In the genomic region with DNA sequence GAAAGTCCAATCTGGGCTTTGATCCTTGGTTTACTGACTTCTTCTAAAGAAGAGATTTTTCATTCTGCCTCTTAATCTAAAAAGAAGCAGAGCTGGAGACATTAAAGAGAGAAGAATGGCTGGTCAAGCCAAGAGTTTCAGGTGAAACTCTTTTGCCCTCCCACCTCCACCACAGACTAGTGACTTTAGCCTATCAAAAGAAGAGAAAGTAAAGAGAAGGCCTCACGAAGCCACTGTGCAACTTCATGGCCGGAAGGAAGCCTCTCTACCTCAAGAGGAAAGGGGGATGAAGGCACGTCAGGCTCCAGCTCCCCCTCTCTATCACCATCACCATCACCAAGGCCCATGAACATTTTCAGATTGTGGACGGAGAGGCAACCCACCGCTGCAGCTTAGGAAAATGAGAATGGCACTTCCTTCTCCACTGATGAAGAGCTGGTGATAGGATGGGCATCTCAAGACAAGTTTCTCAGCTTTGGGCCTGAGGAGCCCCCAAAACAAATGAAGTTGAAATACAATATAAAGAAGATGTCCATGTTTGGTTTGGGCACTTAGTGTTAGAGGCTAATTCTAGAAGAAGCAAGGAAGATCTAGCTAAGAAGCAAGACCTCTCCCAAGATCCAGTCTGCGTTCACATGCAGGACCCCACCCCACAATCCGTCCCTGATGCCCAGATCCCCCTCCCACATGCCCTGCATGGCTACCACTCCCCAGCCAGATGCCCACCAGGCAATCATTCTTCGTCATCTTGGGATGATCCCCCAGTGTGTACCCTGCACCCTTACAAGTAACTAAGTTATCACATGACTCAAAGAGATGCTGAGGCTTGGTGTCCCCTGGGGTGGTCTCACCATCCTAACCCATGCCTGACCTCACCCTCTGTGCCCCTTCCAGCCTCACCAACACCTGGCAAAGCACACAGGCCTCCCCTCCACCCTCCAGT, we compare ENCODE assay signal across 17 cellular contexts. TPM values are rescaled to one million over a fixed set of nuclear protein-coding genes. Genes with fewer than 3 reads are reported as not detected.
DNase-seq lines count a peak whose midpoint lies in the region; ATAC-seq and TF ChIP-seq lines count a peak whose summit lies in the region.
"Had no signal": no experiment of that assay in that cellular context is flagged by ENCODE, and none has a peak within 500 bp of the region (broad histone marks: within the 10 kb centered on the region; RNA-seq: fewer than 3 reads in every experiment).

No MANE protein-coding gene starts in this region.

- no peaks in the 10 kb centered on the region for H3K36me3 ChIP-seq in Peyer's patch
- H3K36me3 ChIP-seq in naive thymus-derived CD4-positive, alpha-beta T cell (ENCODE audit: control insufficient read depth in 2 of 3, insufficient read depth in 3 of 3, low read length in 3 of 3): peaks cover 0 to 19% (median 0%) of the 10 kb centered on the region in 3 experiments

- DNase-seq in activated naive CD4-positive, alpha-beta T cell treated with anti-CD3 and anti-CD28 coated beads, Interleukin-2, amount 10 ng/mL, durations not matched to agents 7 days and 5 days: peak; percentile 20
- DNase-seq in activated naive CD4-positive, alpha-beta T cell (lab: John Stamatoyannopoulos, UW): no peak
- peak in 2 of 3 donors; percentile 8 to 13 for DNase-seq in Peyer's patch
- DNase-seq in sciatic nerve (ENCODE audit: low spot score): peak; percentile 22
- DNase-seq in naive thymus-derived CD4-positive, alpha-beta T cell: no peak
- no peak for DNase-seq in hypothalamus (lab: John Stamatoyannopoulos, UW)
- no peak for DNase-seq in Kasumi-1 (lab: John Stamatoyannopoulos, UW)
- DNase-seq: DMS 273 treated with DMSO at 0.1 percent for 48 hours, NCI-H1436, NCI-H2029 treated with DMSO at 0.1 percent for 48 hours, NCI-H510A treated with DMSO at 0.1 percent for 48 hours had no signal

- H3K27me3 ChIP-seq in Peyer's patch: no peaks in the 10 kb centered on the region
- H3K27me3 ChIP-seq in naive thymus-derived CD4-positive, alpha-beta T cell (ENCODE audit: control insufficient read depth in 2 of 2, insufficient read depth in 2 of 2, low read length in 2 of 2): no peaks in the 10 kb centered on the region

- intact Hi-C loops in sciatic nerve (cut with DNase I): no loop called here
- intact Hi-C loops in naive thymus-derived CD4-positive, alpha-beta T cell (cut with micrococcal nuclease): no loop called here

- no peaks in the 10 kb centered on the region for H3K9me3 ChIP-seq in Peyer's patch
- H3K9me3 ChIP-seq in naive thymus-derived CD4-positive, alpha-beta T cell (ENCODE audit: control insufficient read depth in 2 of 3, low read length in 3 of 3): no peaks in the 10 kb centered on the region

- peaks cover 47% of the 10 kb centered on the region for H3K36me3 Mint-ChIP-seq in activated naive CD4-positive, alpha-beta T cell treated with anti-CD3 and anti-CD28 coated beads, Interleukin-2, amount 10 ng/mL, durations not matched to agents 7 days and 5 days
- H3K36me3 Mint-ChIP-seq in activated T-helper 17 cell treated with anti-CD3 and anti-CD28 coated beads, Interleukin-2, amount 50 U/mL, for 72 hours (ENCODE audit: low read depth): peaks cover 48% of the 10 kb centered on the region
- H3K36me3 Mint-ChIP-seq in naive thymus-derived CD4-positive, alpha-beta T cell: peaks cover 3 to 18% (median 7%) of the 10 kb centered on the region in 5 donors
- H3K36me3 Mint-ChIP-seq: IgD-negative memory B cell had no signal

- H3K4me1 Mint-ChIP-seq in activated naive CD4-positive, alpha-beta T cell treated with anti-CD3 and anti-CD28 coated beads, Interleukin-2, amount 10 ng/mL, durations not matched to agents 7 days and 5 days: no peaks in the 10 kb centered on the region
- H3K4me1 Mint-ChIP-seq in activated T-helper 17 cell treated with anti-CD3 and anti-CD28 coated beads, Interleukin-2, amount 50 U/mL, for 72 hours: peaks cover 11% of the 10 kb centered on the region
- peaks cover 0 to 5% (median 0%) of the 10 kb centered on the region in 7 donors for H3K4me1 Mint-ChIP-seq in naive thymus-derived CD4-positive, alpha-beta T cell

- H3K27ac Mint-ChIP-seq in activated naive CD4-positive, alpha-beta T cell treated with anti-CD3 and anti-CD28 coated beads, Interleukin-2, amount 10 ng/mL, durations not matched to agents 7 days and 5 days: no peak overlapping the region
- peak overlapping the region; percentile 67 for H3K27ac Mint-ChIP-seq in activated T-helper 17 cell treated with anti-CD3 and anti-CD28 coated beads, Interleukin-2, amount 50 U/mL, for 72 hours
- peak overlapping the region in 1 of 9 donors; percentile 3 for H3K27ac Mint-ChIP-seq in naive thymus-derived CD4-positive, alpha-beta T cell
- H3K27ac Mint-ChIP-seq: GM23338, IgD-negative memory B cell had no signal

- no peak for TF ChIP-seq CTCF in Peyer's patch (IDR thresholded peaks at IDR 0.05)

- TF ChIP-seq POLR2A in Peyer's patch (IDR thresholded peaks at IDR 0.05): no peak

- no peak overlapping the region for H3K4me3 ChIP-seq in Peyer's patch
- no peak overlapping the region for H3K4me3 ChIP-seq in naive thymus-derived CD4-positive, alpha-beta T cell (ENCODE audit: low read length)
- H3K4me3 ChIP-seq: GM23338 had no signal

- no peaks in the 10 kb centered on the region for H3K9me3 Mint-ChIP-seq in activated naive CD4-positive, alpha-beta T cell treated with anti-CD3 and anti-CD28 coated beads, Interleukin-2, amount 10 ng/mL, durations not matched to agents 7 days and 5 days
- no peaks in the 10 kb centered on the region for H3K9me3 Mint-ChIP-seq in activated T-helper 17 cell treated with anti-CD3 and anti-CD28 coated beads, Interleukin-2, amount 50 U/mL, for 72 hours
- H3K9me3 Mint-ChIP-seq in naive thymus-derived CD4-positive, alpha-beta T cell: no peaks in the 10 kb centered on the region
- H3K9me3 Mint-ChIP-seq: GM23338, IgD-negative memory B cell had no signal

- no peaks in the 10 kb centered on the region for H3K4me1 ChIP-seq in Peyer's patch
- H3K4me1 ChIP-seq in naive thymus-derived CD4-positive, alpha-beta T cell (ENCODE audit: control insufficient read depth in 2 of 2, insufficient read depth in 2 of 2, low read length in 2 of 2): no peaks in the 10 kb centered on the region

- H3K27me3 Mint-ChIP-seq in activated naive CD4-positive, alpha-beta T cell treated with anti-CD3 and anti-CD28 coated beads, Interleukin-2, amount 10 ng/mL, durations not matched to agents 7 days and 5 days: no peaks in the 10 kb centered on the region
- H3K27me3 Mint-ChIP-seq in activated T-helper 17 cell treated with anti-CD3 and anti-CD28 coated beads, Interleukin-2, amount 50 U/mL, for 72 hours: no peaks in the 10 kb centered on the region
- no peaks in the 10 kb centered on the region for H3K27me3 Mint-ChIP-seq in naive thymus-derived CD4-positive, alpha-beta T cell

- H3K4me3 Mint-ChIP-seq in activated naive CD4-positive, alpha-beta T cell treated with anti-CD3 and anti-CD28 coated beads, Interleukin-2, amount 10 ng/mL, durations not matched to agents 7 days and 5 days: no peak overlapping the region
- H3K4me3 Mint-ChIP-seq in activated T-helper 17 cell treated with anti-CD3 and anti-CD28 coated beads, Interleukin-2, amount 50 U/mL, for 72 hours: no peak overlapping the region
- H3K4me3 Mint-ChIP-seq in naive thymus-derived CD4-positive, alpha-beta T cell: no peak overlapping the region
- H3K4me3 Mint-ChIP-seq: GM23338, IgD-negative memory B cell had no signal

- CTCF ChIA-PET in activated naive CD4-positive, alpha-beta T cell treated with anti-CD3 and anti-CD28 coated beads, Interleukin-2, amount 10 ng/mL, durations not matched to agents 7 days and 5 days (lab: Charles Lee): interaction anchor here (1.1 kb wide), 1 partner anchor 52 kb away, joined by 4 read pairs; no protein-coding TSS in a partner anchor
- CTCF ChIA-PET in naive thymus-derived CD4-positive, alpha-beta T cell (lab: Charles Lee): no interaction called here

- H3K27ac ChIP-seq in Peyer's patch: no peak overlapping the region
- no peak overlapping the region for H3K27ac ChIP-seq in naive thymus-derived CD4-positive, alpha-beta T cell (ENCODE audit: low read depth, low read length)

- POLR2A ChIA-PET in naive thymus-derived CD4-positive, alpha-beta T cell (lab: Charles Lee): no interaction called here

- no peak for ATAC-seq in activated T-helper 17 cell treated with anti-CD3 and anti-CD28 coated beads, Interleukin-2, amount 50 U/mL, for 72 hours (replicated peaks)
- no peak for ATAC-seq in sciatic nerve
- no peak for ATAC-seq in naive thymus-derived CD4-positive, alpha-beta T cell
- ATAC-seq: GM23338 had no signal

RNA-seq across cellular contexts. Expression of gene IGSF9B, which starts 52.6 kb away (rescaled TPM):
- total RNA-seq in Peyer's patch: 10 to 100 TPM in 1 of 4 donors, 1 to 10 TPM in 3; 1.1 to 22.3 (median 5.0) TPM
- 100 to 1,000 TPM in 1 of 2 donors, 10 to 100 TPM in 1; 25.4 to 279 TPM for total RNA-seq in activated T-helper 17 cell treated with anti-CD3 and anti-CD28 coated beads, Interleukin-2, amount 50 U/mL, for 72 hours
- total RNA-seq in sciatic nerve: 13.5 TPM
- 100 to 1,000 TPM in 1 of 5 experiments, 10 to 100 TPM in 4; 17.6 to 155 (median 24.1) TPM for total RNA-seq in naive thymus-derived CD4-positive, alpha-beta T cell
- polyA plus RNA-seq in naive thymus-derived CD4-positive, alpha-beta T cell: 1 to 10 TPM; 1.2 to 2.3 TPM
- polyA plus RNA-seq: IgD-negative memory B cell had no signal

RNA-seq across cellular contexts. Expression of gene SPATA19, which starts 58.8 kb away (rescaled TPM):
- total RNA-seq in Peyer's patch: not detected
- total RNA-seq in activated T-helper 17 cell treated with anti-CD3 and anti-CD28 coated beads, Interleukin-2, amount 50 U/mL, for 72 hours: not detected
- total RNA-seq in sciatic nerve: not detected
- not detected for total RNA-seq in naive thymus-derived CD4-positive, alpha-beta T cell
- polyA plus RNA-seq in naive thymus-derived CD4-positive, alpha-beta T cell: not detected
- total RNA-seq: GM23338, HT-29, RPMI7951 had no signal
- polyA plus RNA-seq: BJ, GM23338, IgD-negative memory B cell had no signal

Comparison
In these comparisons a context has a peak if more than half of its experiments do, and no peak if none do; other contexts are left out.
1. DNase-seq: peak in activated naive CD4-positive, alpha-beta T cell treated with anti-CD3 and anti-CD28 coated beads, Interleukin-2, amount 10 ng/mL, durations not matched to agents 7 days and 5 days (single experiment), Peyer's patch (2 of 3) and sciatic nerve (single experiment); none in activated naive CD4-positive, alpha-beta T cell (0 of 4), naive thymus-derived CD4-positive, alpha-beta T cell (0 of 9), hypothalamus (0 of 51) and Kasumi-1 (0 of 2).